12 cellular contexts compared by ENCODE assay signal in the genomic region with DNA sequence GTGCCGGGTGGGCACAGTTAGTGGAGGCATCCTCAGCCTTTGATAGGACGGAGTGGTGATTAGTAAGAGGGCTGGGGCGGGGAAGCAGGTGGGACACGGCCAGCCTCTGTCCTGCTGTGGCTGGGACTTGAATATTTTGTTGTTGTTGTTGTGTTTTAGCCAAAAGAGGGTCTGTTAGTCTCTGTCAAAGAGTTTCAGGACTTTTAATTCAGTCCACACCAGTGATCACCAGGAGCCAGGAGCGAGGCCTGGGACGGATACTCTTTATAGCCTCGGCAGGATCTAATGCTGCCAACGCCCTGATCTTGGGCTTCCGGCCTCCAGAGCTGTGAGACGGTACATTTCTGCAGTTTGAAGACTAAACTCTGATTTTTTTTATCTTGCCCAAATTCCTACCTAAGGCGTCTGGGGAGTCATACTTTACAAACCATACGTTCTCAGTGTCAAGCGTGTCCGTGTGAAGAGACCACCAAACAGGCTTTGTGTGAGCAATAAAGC. TPM values are rescaled to one million over a fixed set of nuclear protein-coding genes. Genes with fewer than 3 reads are reported as not detected.
DNase-seq lines count a peak whose midpoint lies in the region; ATAC-seq lines count a peak whose summit lies in the region.
"Had no signal": no experiment of that assay in that cellular context is flagged by ENCODE, and none has a peak within 500 bp of the region (broad histone marks: within the 10 kb centered on the region; RNA-seq: fewer than 3 reads in every experiment).

No MANE protein-coding gene starts in this region.

- no peak for ATAC-seq in naive thymus-derived CD8-positive, alpha-beta T cell
- no peak for ATAC-seq in activated CD4-positive, CD25-positive, alpha-beta regulatory T cell treated with anti-CD3 and anti-CD28 coated beads, Interleukin-2, amount 50 U/mL, for 24 hours
- no peak for ATAC-seq in esophagus mucosa

- peaks cover 58% of the 10 kb centered on the region for H3K4me1 Mint-ChIP-seq in activated naive CD8-positive, alpha-beta T cell treated with anti-CD3 and anti-CD28 coated beads for 36 hours
- H3K4me1 Mint-ChIP-seq in naive thymus-derived CD8-positive, alpha-beta T cell, result peaks cover 3 to 54% (median 32%) of the 10 kb centered on the region in 4 donors

- no peaks in the 10 kb centered on the region for H3K9me3 ChIP-seq in BLaER1 treated with 17β-estradiol and CSF1 and Interleukin-3, amounts not matched to agents 10 nM and 100 nM (replicated peaks in 1 of 11)
- no peaks in the 10 kb centered on the region for H3K9me3 ChIP-seq in HUES48 (ENCODE audit: control insufficient read depth, insufficient read depth, low read length)

- DNase-seq in activated naive CD8-positive, alpha-beta T cell treated with anti-CD3 and anti-CD28 coated beads for 36 hours, result no peak
- peak in 1 of 10 donors; percentile 52 for DNase-seq in naive thymus-derived CD8-positive, alpha-beta T cell
- no peak for DNase-seq in RPMI8226
- DNase-seq in inferior parietal cortex (ENCODE audit: extremely low spot score), result no peak
- DNase-seq: kidney glomerular epithelial cell; NCI-H1092 treated with DMSO at 0.1 percent for 48 hours; NK-92 treated with Interleukin-12 subunit alpha and Interleukin-12 subunit beta, amount 100 ng/mL, for 24 hours; stimulated activated CD4-positive, alpha-beta T cell treated with anti-CD3 and anti-CD28 coated beads, Interleukin-4, amount 100 ng/mL, for 4 hours had no signal

- no peaks in the 10 kb centered on the region for H3K36me3 Mint-ChIP-seq in activated naive CD8-positive, alpha-beta T cell treated with anti-CD3 and anti-CD28 coated beads for 36 hours
- H3K36me3 Mint-ChIP-seq in naive thymus-derived CD8-positive, alpha-beta T cell, result no peaks in the 10 kb centered on the region

- peak overlapping the region; percentile 93 for H3K27ac Mint-ChIP-seq in activated naive CD8-positive, alpha-beta T cell treated with anti-CD3 and anti-CD28 coated beads for 36 hours
- peak overlapping the region; percentile 28 to 97 (median 95) for H3K27ac Mint-ChIP-seq in naive thymus-derived CD8-positive, alpha-beta T cell

- H3K27me3 Mint-ChIP-seq in activated naive CD8-positive, alpha-beta T cell treated with anti-CD3 and anti-CD28 coated beads for 36 hours, result no peaks in the 10 kb centered on the region
- H3K27me3 Mint-ChIP-seq in naive thymus-derived CD8-positive, alpha-beta T cell, result peaks cover 0 to 2% (median 0%) of the 10 kb centered on the region in 5 donors

- peak overlapping the region in 5 of 11 experiments; percentile 1 to 37 (median 27); a peak in 7 of 22 replicates for H3K9ac ChIP-seq in BLaER1 treated with 17β-estradiol and CSF1 and Interleukin-3, amounts not matched to agents 10 nM and 100 nM
- H3K9ac ChIP-seq in HUES48 (ENCODE audit: low read depth, low read length), result no peak overlapping the region

- peak overlapping the region in 5 of 11 experiments; percentile 35 to 93 (median 56); a peak in 13 of 22 replicates for H3K27ac ChIP-seq in BLaER1 treated with 17β-estradiol and CSF1 and Interleukin-3, amounts not matched to agents 10 nM and 100 nM
- peak overlapping the region; percentile 83 for H3K27ac ChIP-seq in HUES48 (ENCODE audit: low read depth, low read length)

- H4K20me1 ChIP-seq in BLaER1 treated with 17β-estradiol and CSF1 and Interleukin-3, amounts not matched to agents 10 nM and 100 nM, result peaks cover 0 to 9% (median 0%) of the 10 kb centered on the region in 11 experiments; a peak in 7 of 22 replicates

- H3K36me3 ChIP-seq in BLaER1 treated with 17β-estradiol and CSF1 and Interleukin-3, amounts not matched to agents 10 nM and 100 nM, result peaks cover 0 to under 1% (median 0%) of the 10 kb centered on the region in 11 experiments; a peak in 1 of 22 replicates
- H3K36me3 ChIP-seq in HUES48 (ENCODE audit: control insufficient read depth, insufficient read depth, low read length), result no peaks in the 10 kb centered on the region

- peaks cover 65 to 83% (median 73%) of the 10 kb centered on the region in 10 experiments for H3K4me1 ChIP-seq in BLaER1 treated with 17β-estradiol and CSF1 and Interleukin-3, amounts not matched to agents 10 nM and 100 nM
- H3K4me1 ChIP-seq in HUES48 (ENCODE audit: control insufficient read depth, insufficient read depth, low read length), result peaks cover 18% of the 10 kb centered on the region

- H3K9me3 Mint-ChIP-seq in activated naive CD8-positive, alpha-beta T cell treated with anti-CD3 and anti-CD28 coated beads for 36 hours, result no peaks in the 10 kb centered on the region
- no peaks in the 10 kb centered on the region for H3K9me3 Mint-ChIP-seq in naive thymus-derived CD8-positive, alpha-beta T cell

- H3K4me2 ChIP-seq in BLaER1 treated with 17β-estradiol and CSF1 and Interleukin-3, amounts not matched to agents 10 nM and 100 nM, result peak overlapping the region; percentile 38 to 99 (median 94); a peak in 21 of 22 replicates

- no peaks in the 10 kb centered on the region for H3K27me3 ChIP-seq in BLaER1 treated with 17β-estradiol and CSF1 and Interleukin-3, amounts not matched to agents 10 nM and 100 nM
- H3K27me3 ChIP-seq in HUES48 (ENCODE audit: control insufficient read depth, insufficient read depth, low read length), result no peaks in the 10 kb centered on the region

- POLR2A ChIA-PET in naive thymus-derived CD8-positive, alpha-beta T cell (lab: Charles Lee), result interaction anchor here (0.6 to 1.8 kb wide), 2 partner anchors 30 to 61 kb away, joined by 4 to 6 read pairs; no protein-coding TSS in a partner anchor

- no peak overlapping the region for H3K4me3 Mint-ChIP-seq in activated naive CD8-positive, alpha-beta T cell treated with anti-CD3 and anti-CD28 coated beads for 36 hours
- H3K4me3 Mint-ChIP-seq in naive thymus-derived CD8-positive, alpha-beta T cell, result peak overlapping the region in 4 of 10 donors; percentile 5 to 92 (median 78)

- H3K4me3 ChIP-seq in BLaER1 treated with 17β-estradiol and CSF1 and Interleukin-3, amounts not matched to agents 10 nM and 100 nM, result no peak overlapping the region
- H3K4me3 ChIP-seq in HUES48 (ENCODE audit: low read depth, low read length), result no peak overlapping the region

RNA-seq across cellular contexts. Expression of a gene that starts 2.9 kb away (rescaled TPM):
- total RNA-seq in activated naive CD8-positive, alpha-beta T cell treated with anti-CD3 and anti-CD28 coated beads for 36 hours, result 100 to 1,000 TPM; 109 TPM
- 100 to 1,000 TPM; 323 to 328 TPM for total RNA-seq in naive thymus-derived CD8-positive, alpha-beta T cell
- 10 to 100 TPM; 27.1 to 52.2 (median 39.1) TPM for polyA plus RNA-seq in naive thymus-derived CD8-positive, alpha-beta T cell
- 59.9 TPM for total RNA-seq in esophagus mucosa

RNA-seq across cellular contexts. Expression of a gene that starts 37.5 kb away (rescaled TPM):
- 1 to 10 TPM; 1.7 to 2.3 TPM for total RNA-seq in activated naive CD8-positive, alpha-beta T cell treated with anti-CD3 and anti-CD28 coated beads for 36 hours
- 10 to 100 TPM; 93.1 to 96.2 TPM for total RNA-seq in naive thymus-derived CD8-positive, alpha-beta T cell
- polyA plus RNA-seq in naive thymus-derived CD8-positive, alpha-beta T cell, result 1 to 10 TPM; 4.8 to 8.4 (median 5.7) TPM
- 7.2 TPM for total RNA-seq in esophagus mucosa

RNA-seq across cellular contexts. Expression of a gene that starts 37.6 kb away (rescaled TPM):
- 1 to 10 TPM; 7.0 to 8.2 TPM for total RNA-seq in activated naive CD8-positive, alpha-beta T cell treated with anti-CD3 and anti-CD28 coated beads for 36 hours
- 100 to 1,000 TPM; 138 to 143 TPM for total RNA-seq in naive thymus-derived CD8-positive, alpha-beta T cell
- polyA plus RNA-seq in naive thymus-derived CD8-positive, alpha-beta T cell, result 10 to 100 TPM; 20.1 to 36.5 (median 25.6) TPM
- total RNA-seq in esophagus mucosa, result 18.9 TPM

Comparison
In these comparisons a context has a peak if more than half of its experiments do, and no peak if none do; other contexts are left out.
1. RNA of a gene that starts 37.5 kb away (total RNA-seq): 93.1 to 96.2 TPM in naive thymus-derived CD8-positive, alpha-beta T cell; 7.2 TPM in esophagus mucosa (single experiment) and 1.7 to 2.3 TPM in activated naive CD8-positive, alpha-beta T cell treated with anti-CD3 and anti-CD28 coated beads for 36 hours; every median in the first group is over 10 times any median in the second.